ENCODE assay signal across 8 cellular contexts in genomic region chr1:36187800-36188593, GRCh38. TPM values are rescaled to one million over a fixed set of nuclear protein-coding genes. Genes with fewer than 3 reads are reported as not detected.
DNase-seq lines count a peak whose midpoint lies in the region; ATAC-seq and TF ChIP-seq lines count a peak whose summit lies in the region.

No MANE protein-coding gene starts in this region.

- POLR2A ChIA-PET in HCT116 (lab: Charles Lee) = interaction anchor here (0.7 to 2.1 kb wide), 2 partner anchors 38 to 289 kb away, joined by 3 to 7 read pairs; partner anchors contain the start of gene TRAPPC3

- TF ChIP-seq RAD21 in HCT116 (IDR thresholded peaks at IDR 0.05; ENCODE audit: low read depth) = peak; percentile 99

- H2AFZ ChIP-seq in HCT116 (ENCODE audit: low read depth, low read length, poor library complexity, severe bottlenecking) = peak overlapping the region; percentile 79

- H4K20me1 ChIP-seq in HCT116 (ENCODE audit: insufficient read depth) = no peaks in the 10 kb centered on the region

- TF ChIP-seq POLR2A in HCT116 (IDR thresholded peaks at IDR 0.05; ENCODE audit: borderline replicate concordance, extremely low read depth, insufficient read depth, insufficient read length) (no peak), gastrocnemius medialis (IDR thresholded peaks at IDR 0.05) (no peak)

- no peaks in the 10 kb centered on the region for H3K36me3 ChIP-seq in HCT116 (ENCODE audit: control insufficient read depth in 1 of 2, insufficient read depth in 2 of 2, low read length in 2 of 2)
- H3K36me3 ChIP-seq in brain microvascular endothelial cell (replicated peaks) = peaks cover 9% of the 10 kb centered on the region
- H3K36me3 ChIP-seq in gastrocnemius medialis = no peaks in the 10 kb centered on the region

- peak overlapping the region; percentile 20; the same call in 1 of the 2 replicates for H3K27ac ChIP-seq in HCT116 (ENCODE audit: low read depth, low read length)
- H3K27ac ChIP-seq in brain microvascular endothelial cell = peak overlapping the region; percentile 55
- H3K27ac ChIP-seq in gastrocnemius medialis = peak overlapping the region; percentile 86 to 92 (median 87)

- no TSS peak for BruUV-seq in HCT116 (replicated peaks; lab: Mats Ljungman, UMichigan)

- H3K9ac ChIP-seq in HCT116 (ENCODE audit: low read length) = peak overlapping the region; percentile 27; the same call in 1 of the 2 replicates

- H3K9me2 ChIP-seq in HCT116 (ENCODE audit: insufficient read depth) = no peaks in the 10 kb centered on the region

- DNase-seq in DMS114 treated with DMSO at 0.1 percent for 48 hours (lab: John Stamatoyannopoulos, UW; ENCODE audit: unreplicated experiment) (peak; percentile 88), HCT116 (ENCODE audit: low read depth, low spot score) (peak; percentile 79), NCI-H2081 treated with DMSO at 0.1 percent for 48 hours (lab: John Stamatoyannopoulos, UW) (peak; percentile 74), UCSD-AML1 (lab: John Stamatoyannopoulos, UW; ENCODE audit: unreplicated experiment) (peak; percentile 76), brain microvascular endothelial cell (peak; percentile 88), iPS DF 4.7 (ENCODE audit: extremely low read depth, low spot score) (peak; percentile 88), gastrocnemius medialis (peak; percentile 90 to 94)

- in situ Hi-C loops in brain microvascular endothelial cell (cut with HindIII; ENCODE audit: low pct_ligation_motif_present, low sequenced_read_pairs) = no loop called here
- in situ Hi-C loops in gastrocnemius medialis (cut with MboI; ENCODE audit: low sequenced_read_pairs in 4 of 4) = loop anchor here in 3 of 4 donors (5.0 to 25.0 kb wide), 3 partner anchors 36 to 99 kb away; no protein-coding TSS in a partner anchor

- no peak overlapping the region for H3K4me3 ChIP-seq in HCT116 (replicated peaks in 1 of 2; ENCODE audit: low read depth in 1 of 2, low read length in 2 of 2)
- H3K4me3 ChIP-seq in brain microvascular endothelial cell (ENCODE audit: low read depth, low read length) = no peak overlapping the region
- H3K4me3 ChIP-seq in gastrocnemius medialis = no peak overlapping the region

- H3K4me2 ChIP-seq in HCT116 (ENCODE audit: low read length) = peak overlapping the region; percentile 46

- H3K9me3 ChIP-seq in HCT116 (ENCODE audit: control insufficient read depth in 1 of 2, insufficient read depth in 1 of 2, low read depth in 1 of 2, low read length in 2 of 2) = no peaks in the 10 kb centered on the region
- no peaks in the 10 kb centered on the region for H3K9me3 ChIP-seq in gastrocnemius medialis

- RAD21 ChIA-PET in HCT116 (lab: Charles Lee; ENCODE audit: low non-redundant PET in 1 of 2, low total read pairs in 2 of 2, uncharacterized antibody in 2 of 2, unreplicated experiment in 2 of 2) = interaction anchor here (0.7 to 2.1 kb wide), 3 partner anchors 13 to 38 kb away, joined by 3 to 15 read pairs (median 13); partner anchors contain the start of gene TRAPPC3 (in 2 of the 2)

- H3K27me3 ChIP-seq in HCT116 (ENCODE audit: insufficient read depth, low read length) (no peaks in the 10 kb centered on the region), brain microvascular endothelial cell (replicated peaks) (no peaks in the 10 kb centered on the region), gastrocnemius medialis (no peaks in the 10 kb centered on the region)

- no peaks in the 10 kb centered on the region for H3K79me2 ChIP-seq in HCT116 (ENCODE audit: insufficient read depth, low read length)

- ATAC-seq in HCT116 (peak; percentile 96), gastrocnemius medialis (peak; percentile 93 to 95), HG03280 (IDR thresholded peaks at IDR 0.05; ENCODE audit: unreplicated experiment) (no peak)

- CTCF ChIA-PET in HCT116 (lab: Charles Lee) = interaction anchor here (0.8 to 2.2 kb wide), 8 partner anchors 18 to 112 kb away, joined by 3 to 37 read pairs (median 4); partner anchors contain the start of gene TRAPPC3

- TF ChIP-seq CTCF in HCT116 (IDR thresholded peaks at IDR 0.05 in 2 of 3, conservative IDR thresholded peaks at IDR 0.05 in 1 of 3; ENCODE audit: borderline replicate concordance in 1 of 3, insufficient read depth in 1 of 3, low read depth in 2 of 3, low read length in 2 of 3) (peak; percentile 90 to 94 (median 92)), brain microvascular endothelial cell (IDR thresholded peaks at IDR 0.05; ENCODE audit: low read depth, low read length, missing control alignments) (peak; percentile 91), gastrocnemius medialis (IDR thresholded peaks at IDR 0.05 in 4 of 5, conservative IDR thresholded peaks at IDR 0.05 in 1 of 5) (peak; percentile 88 to 95 (median 92))

- H3K4me1 ChIP-seq in HCT116 (ENCODE audit: control insufficient read depth in 1 of 2, insufficient read depth in 2 of 2, low read length in 2 of 2) (peaks cover 4 to 13% of the 10 kb centered on the region in 2 experiments; a peak in 3 of 4 replicates), gastrocnemius medialis (peaks cover 16 to 17% of the 10 kb centered on the region in 2 donors)

- intact Hi-C loops in HCT116 (cut with micrococcal nuclease) (loop anchor here (1.0 kb wide), 3 partner anchors 39 to 97 kb away; partner anchors contain the start of gene TRAPPC3), gastrocnemius medialis (cut with DNase I; ENCODE audit: low total_unique reads) (loop anchor here (1.0 to 2.0 kb wide), 2 partner anchors 39 to 89 kb away; partner anchors contain the start of gene TRAPPC3)

TF ChIP-seq in HCT116, 20 proteins besides CTCF, POLR2A, EP300 and RAD21 (continues in another document):
- TF ChIP-seq YY1 (IDR thresholded peaks at IDR 0.05; ENCODE audit: extremely low read depth, insufficient replicate concordance, low read depth, low read length) = peak; percentile 6
- no peak for TF ChIP-seq ZNF274 (IDR thresholded peaks at IDR 0.05; ENCODE audit: low read depth, low read length)
- no peak for TF ChIP-seq FOSL1 (IDR thresholded peaks at IDR 0.05; ENCODE audit: low read depth)
- no peak for TF ChIP-seq EZH2phosphoT487 (IDR thresholded peaks at IDR 0.05; ENCODE audit: borderline replicate concordance)
- TF ChIP-seq EZH2 (IDR thresholded peaks at IDR 0.05) = no peak
- no peak for TF ChIP-seq ZBTB33 (IDR thresholded peaks at IDR 0.05; ENCODE audit: extremely low read depth, insufficient replicate concordance, low read length)
- TF ChIP-seq SP1 (IDR thresholded peaks at IDR 0.05; ENCODE audit: low read depth) = no peak
- TF ChIP-seq REST (IDR thresholded peaks at IDR 0.05; ENCODE audit: low read depth) = no peak
- TF ChIP-seq MAX (IDR thresholded peaks at IDR 0.05) = no peak
- no peak for TF ChIP-seq EGR1 (IDR thresholded peaks at IDR 0.05; ENCODE audit: low read depth)
- no peak for TF ChIP-seq SIN3A (IDR thresholded peaks at IDR 0.05; ENCODE audit: low read depth)
- TF ChIP-seq POLR2AphosphoS5 (IDR thresholded peaks at IDR 0.05; ENCODE audit: low read depth, low read length) = 0 out of 2 replicates have a peak, but pooled peaks have one; percentile 24

RNA-seq across cellular contexts. Expression of gene MAP7D1, which starts 32.0 kb away (rescaled TPM):
- total RNA-seq in HCT116 (2021; ENCODE audit: unreplicated experiment) (71.8 TPM), gastrocnemius medialis (100 to 1,000 TPM; 376 to 967 (median 474) TPM)
- polyA plus RNA-seq in HCT116 (2012) = 36.3 and 43.4 TPM in 2 replicates

RNA-seq across cellular contexts. Expression of gene THRAP3, which starts 36.2 kb away (rescaled TPM):
- total RNA-seq in HCT116 (2021; ENCODE audit: unreplicated experiment) = 144 TPM
- polyA plus RNA-seq in HCT116 (2012) = 56.0 and 64.4 TPM in 2 replicates
- 100 to 1,000 TPM in 3 of 4 donors, 10 to 100 TPM in 1; 88.2 to 174 (median 146) TPM for total RNA-seq in gastrocnemius medialis

RNA-seq across cellular contexts. Expression of gene TRAPPC3, which starts 38.7 kb away (rescaled TPM):
- total RNA-seq in HCT116 (2021; ENCODE audit: unreplicated experiment) (64.6 TPM), gastrocnemius medialis (10 to 100 TPM; 57.5 to 72.4 (median 63.5) TPM)
- 66.4 and 70.0 TPM in 2 replicates for polyA plus RNA-seq in HCT116 (2012)

Comparison
In these comparisons a context has a peak if more than half of its experiments do, and no peak if none do; other contexts are left out.
1. H3K27ac ChIP-seq: peak in every context shown above with its lines; median percentile 87 in gastrocnemius medialis; 55 in brain microvascular endothelial cell; 20 in HCT116.